In genomic region chr17:46940692-46941404, GRCh38 we compare ENCODE assay signal across 1 cellular context.
TF ChIP-seq lines count a peak whose summit lies in the region.

No MANE protein-coding gene starts in this region.

TF ChIP-seq in HepG2, 621 proteins besides CTCF, POLR2A, EP300 and RAD21 (continued from another document and continues in another):
- TF ChIP-seq SALL1 (CRISPR knock-in tag; IDR thresholded peaks at IDR 0.05) (peak; percentile 53), PREB (CRISPR knock-in tag; IDR thresholded peaks at IDR 0.05) (no peak), GRHL1 (CRISPR knock-in tag; conservative IDR thresholded peaks at IDR 0.05) (no peak), BHLHE40 (IDR thresholded peaks at IDR 0.05; ENCODE audit: low read length) (peak; percentile 12; the same call in 1 of the 2 replicates), MXD1 (CRISPR knock-in tag; IDR thresholded peaks at IDR 0.05) (no peak), ZNF562 (CRISPR knock-in tag; IDR thresholded peaks at IDR 0.05; ENCODE audit: borderline replicate concordance) (no peak), HBP1 (CRISPR knock-in tag; IDR thresholded peaks at IDR 0.05; ENCODE audit: low read depth) (no peak), ZNF556 (CRISPR knock-in tag; IDR thresholded peaks at IDR 0.05; ENCODE audit: borderline replicate concordance) (no peak), MAFG (CRISPR knock-in tag; IDR thresholded peaks at IDR 0.05) (no peak), ZFP62 (CRISPR knock-in tag; IDR thresholded peaks at IDR 0.05) (no peak), ZMYM2 (CRISPR knock-in tag; IDR thresholded peaks at IDR 0.05) (no peak), ZNF598 (CRISPR knock-in tag; IDR thresholded peaks at IDR 0.05; ENCODE audit: borderline replicate concordance) (peak; percentile 71; the same call in 1 of the 2 replicates), GZF1 (CRISPR knock-in tag; IDR thresholded peaks at IDR 0.05) (no peak), ZNF644 (CRISPR knock-in tag; IDR thresholded peaks at IDR 0.05; ENCODE audit: low read depth) (no peak), ZFAT (CRISPR knock-in tag; conservative IDR thresholded peaks at IDR 0.05) (no peak), ZNF446 (CRISPR knock-in tag; IDR thresholded peaks at IDR 0.05) (no peak), ZNF737 (CRISPR knock-in tag; IDR thresholded peaks at IDR 0.05; ENCODE audit: borderline replicate concordance) (no peak), IRF9 (CRISPR knock-in tag; IDR thresholded peaks at IDR 0.05; ENCODE audit: borderline replicate concordance) (no peak; the same call in 1 of the 2 replicates), ZNF160 (CRISPR knock-in tag; IDR thresholded peaks at IDR 0.05) (no peak), IRX3 (CRISPR knock-in tag; IDR thresholded peaks at IDR 0.05; ENCODE audit: borderline replicate concordance, low read depth) (no peak), ZNF646 (CRISPR knock-in tag; IDR thresholded peaks at IDR 0.05) (no peak), ZBTB49 (CRISPR knock-in tag; IDR thresholded peaks at IDR 0.05; ENCODE audit: borderline replicate concordance) (no peak), MEIS1 (CRISPR knock-in tag; IDR thresholded peaks at IDR 0.05; ENCODE audit: borderline replicate concordance) (no peak), POGZ (CRISPR knock-in tag; IDR thresholded peaks at IDR 0.05) (no peak), ZMYM3 (CRISPR knock-in tag; IDR thresholded peaks at IDR 0.05) (no peak), ERF (CRISPR knock-in tag; IDR thresholded peaks at IDR 0.05) (peak; percentile 93), ZSCAN31 (CRISPR knock-in tag; IDR thresholded peaks at IDR 0.05; ENCODE audit: low read depth) (no peak), RXRB (CRISPR knock-in tag; IDR thresholded peaks at IDR 0.05; ENCODE audit: borderline replicate concordance) (peak; percentile 60; the same call in 1 of the 2 replicates), RFX3 (CRISPR knock-in tag; IDR thresholded peaks at IDR 0.05) (no peak), CREB1 (IDR thresholded peaks at IDR 0.05) (0 out of 2 replicates have a peak, but pooled peaks have one; percentile 30), CREB1 (CRISPR knock-in tag; IDR thresholded peaks at IDR 0.05) (no peak), NFRKB (IDR thresholded peaks at IDR 0.05) (no peak), ZBTB8A (CRISPR knock-in tag; IDR thresholded peaks at IDR 0.05; ENCODE audit: borderline replicate concordance, low read depth) (no peak), MLLT10 (CRISPR knock-in tag; IDR thresholded peaks at IDR 0.05) (no peak), STAT5B (CRISPR knock-in tag; IDR thresholded peaks at IDR 0.05) (no peak), FOSL2 (CRISPR knock-in tag; IDR thresholded peaks at IDR 0.05) (peak; percentile 57), MIER3 (CRISPR knock-in tag; IDR thresholded peaks at IDR 0.05; ENCODE audit: borderline replicate concordance) (no peak), FOXK2 (IDR thresholded peaks at IDR 0.05) (no peak), ZNF274 (CRISPR knock-in tag; IDR thresholded peaks at IDR 0.05) (0 out of 2 replicates have a peak, but pooled peaks have one; percentile 40), TIGD3 (CRISPR knock-in tag; IDR thresholded peaks at IDR 0.05; ENCODE audit: borderline replicate concordance) (no peak), HOXD1 (CRISPR knock-in tag; IDR thresholded peaks at IDR 0.05) (no peak), RFX1 (IDR thresholded peaks at IDR 0.05) (no peak), HINFP (CRISPR knock-in tag; IDR thresholded peaks at IDR 0.05; ENCODE audit: low read depth) (no peak), ZNF574 (CRISPR knock-in tag; IDR thresholded peaks at IDR 0.05) (peak; percentile 68), NBN (conservative IDR thresholded peaks at IDR 0.05) (no peak), CEBPB (IDR thresholded peaks at IDR 0.05; ENCODE audit: borderline replicate concordance, low read depth, low read length) (peak; percentile 73)
